1 cellular context compared by ENCODE assay signal in the genomic region with DNA sequence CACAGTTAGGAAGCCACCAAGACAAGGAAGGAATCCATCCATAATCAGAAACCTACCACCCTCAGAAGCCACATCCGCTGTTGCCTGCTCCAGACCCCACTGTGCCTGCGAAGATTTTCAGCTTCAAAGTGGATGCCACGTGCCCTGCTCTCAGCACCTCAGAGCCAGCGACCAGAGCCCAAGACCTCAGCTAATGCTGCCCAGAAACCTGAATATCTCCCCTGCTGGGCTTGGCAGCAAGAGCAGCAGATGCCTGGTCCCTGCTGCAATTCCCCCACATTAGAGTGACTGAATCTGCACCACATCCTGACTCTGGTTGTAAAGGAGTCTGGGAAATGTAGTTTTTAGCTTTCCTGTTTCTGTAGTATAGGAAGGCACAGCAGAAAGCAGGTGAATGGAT.
TF ChIP-seq lines count a peak whose summit lies in the region.

No MANE protein-coding gene starts in this region.

TF ChIP-seq in HEK293, 187 proteins besides CTCF, POLR2A, EP300 and RAD21 (continued from another document):
- TF ChIP-seq, protein P1, sequence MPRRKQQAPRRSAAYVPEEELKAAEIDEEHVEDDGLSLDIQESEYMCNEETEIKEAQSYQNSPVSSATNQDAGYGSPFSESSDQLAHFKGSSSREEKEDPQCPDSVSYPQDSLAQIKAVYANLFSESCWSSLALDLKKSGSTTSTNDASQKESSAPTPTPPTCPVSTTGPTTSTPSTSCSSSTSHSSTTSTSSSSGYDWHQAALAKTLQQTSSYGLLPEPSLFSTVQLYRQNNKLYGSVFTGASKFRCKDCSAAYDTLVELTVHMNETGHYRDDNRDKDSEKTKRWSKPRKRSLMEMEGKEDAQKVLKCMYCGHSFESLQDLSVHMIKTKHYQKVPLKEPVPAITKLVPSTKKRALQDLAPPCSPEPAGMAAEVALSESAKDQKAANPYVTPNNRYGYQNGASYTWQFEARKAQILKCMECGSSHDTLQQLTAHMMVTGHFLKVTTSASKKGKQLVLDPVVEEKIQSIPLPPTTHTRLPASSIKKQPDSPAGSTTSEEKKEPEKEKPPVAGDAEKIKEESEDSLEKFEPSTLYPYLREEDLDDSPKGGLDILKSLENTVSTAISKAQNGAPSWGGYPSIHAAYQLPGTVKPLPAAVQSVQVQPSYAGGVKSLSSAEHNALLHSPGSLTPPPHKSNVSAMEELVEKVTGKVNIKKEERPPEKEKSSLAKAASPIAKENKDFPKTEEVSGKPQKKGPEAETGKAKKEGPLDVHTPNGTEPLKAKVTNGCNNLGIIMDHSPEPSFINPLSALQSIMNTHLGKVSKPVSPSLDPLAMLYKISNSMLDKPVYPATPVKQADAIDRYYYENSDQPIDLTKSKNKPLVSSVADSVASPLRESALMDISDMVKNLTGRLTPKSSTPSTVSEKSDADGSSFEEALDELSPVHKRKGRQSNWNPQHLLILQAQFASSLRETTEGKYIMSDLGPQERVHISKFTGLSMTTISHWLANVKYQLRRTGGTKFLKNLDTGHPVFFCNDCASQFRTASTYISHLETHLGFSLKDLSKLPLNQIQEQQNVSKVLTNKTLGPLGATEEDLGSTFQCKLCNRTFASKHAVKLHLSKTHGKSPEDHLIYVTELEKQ (tag by site-specific recombination; IDR thresholded peaks at IDR 0.05; ENCODE audit: borderline replicate concordance): no peak
- TF ChIP-seq ZNF830 (tag by site-specific recombination; IDR thresholded peaks at IDR 0.05; ENCODE audit: low read depth): no peak
- no peak for TF ChIP-seq ZNF654 (tag by site-specific recombination; IDR thresholded peaks at IDR 0.05; ENCODE audit: low read depth)
- no peak for TF ChIP-seq ZNF549 (tag by site-specific recombination; IDR thresholded peaks at IDR 0.05)
- no peak for TF ChIP-seq ZNF621 (tag by site-specific recombination; IDR thresholded peaks at IDR 0.05)
- TF ChIP-seq MEIS1 (CRISPR knock-in tag; IDR thresholded peaks at IDR 0.05; ENCODE audit: borderline replicate concordance): no peak
- no peak for TF ChIP-seq ZNF426 (tag by site-specific recombination; IDR thresholded peaks at IDR 0.05)
- no peak for TF ChIP-seq BCL11A (tag by site-specific recombination; IDR thresholded peaks at IDR 0.05; ENCODE audit: low read depth)
- TF ChIP-seq ZFP69B (tag by site-specific recombination; IDR thresholded peaks at IDR 0.05): no peak
- no peak for TF ChIP-seq ZNF610 (tag by site-specific recombination; IDR thresholded peaks at IDR 0.05; ENCODE audit: borderline replicate concordance)
- no peak for TF ChIP-seq ZNF404 (tag by site-specific recombination; IDR thresholded peaks at IDR 0.05)
- TF ChIP-seq GLIS1 (tag by site-specific recombination; IDR thresholded peaks at IDR 0.05): peak; percentile 25; the same call in 1 of the 2 replicates
- TF ChIP-seq, protein P2, sequence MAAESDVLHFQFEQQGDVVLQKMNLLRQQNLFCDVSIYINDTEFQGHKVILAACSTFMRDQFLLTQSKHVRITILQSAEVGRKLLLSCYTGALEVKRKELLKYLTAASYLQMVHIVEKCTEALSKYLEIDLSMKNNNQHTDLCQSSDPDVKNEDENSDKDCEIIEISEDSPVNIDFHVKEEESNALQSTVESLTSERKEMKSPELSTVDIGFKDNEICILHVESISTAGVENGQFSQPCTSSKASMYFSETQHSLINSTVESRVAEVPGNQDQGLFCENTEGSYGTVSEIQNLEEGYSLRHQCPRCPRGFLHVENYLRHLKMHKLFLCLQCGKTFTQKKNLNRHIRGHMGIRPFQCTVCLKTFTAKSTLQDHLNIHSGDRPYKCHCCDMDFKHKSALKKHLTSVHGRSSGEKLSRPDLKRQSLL (tag by site-specific recombination; IDR thresholded peaks at IDR 0.05): no peak
- TF ChIP-seq ZNF548 (tag by site-specific recombination; IDR thresholded peaks at IDR 0.05): no peak
- TF ChIP-seq, protein P3, sequence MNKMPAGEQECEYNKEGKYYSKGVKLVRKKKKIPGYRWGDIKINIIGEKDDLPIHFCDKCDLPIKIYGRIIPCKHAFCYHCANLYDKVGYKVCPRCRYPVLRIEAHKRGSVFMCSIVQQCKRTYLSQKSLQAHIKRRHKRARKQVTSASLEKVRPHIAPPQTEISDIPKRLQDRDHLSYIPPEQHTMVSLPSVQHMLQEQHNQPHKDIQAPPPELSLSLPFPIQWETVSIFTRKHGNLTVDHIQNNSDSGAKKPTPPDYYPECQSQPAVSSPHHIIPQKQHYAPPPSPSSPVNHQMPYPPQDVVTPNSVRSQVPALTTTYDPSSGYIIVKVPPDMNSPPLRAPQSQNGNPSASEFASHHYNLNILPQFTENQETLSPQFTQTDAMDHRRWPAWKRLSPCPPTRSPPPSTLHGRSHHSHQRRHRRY (tag by site-specific recombination; IDR thresholded peaks at IDR 0.05): no peak
- no peak for TF ChIP-seq MYNN (tag by site-specific recombination; IDR thresholded peaks at IDR 0.05; ENCODE audit: borderline replicate concordance)
- peak; percentile 66 for TF ChIP-seq OSR2 (tag by site-specific recombination; IDR thresholded peaks at IDR 0.05)
- no peak for TF ChIP-seq ZNF596 (tag by site-specific recombination; IDR thresholded peaks at IDR 0.05)
- no peak for TF ChIP-seq ZFP37 (tag by site-specific recombination; IDR thresholded peaks at IDR 0.05)
- TF ChIP-seq GFI1B (tag by site-specific recombination; IDR thresholded peaks at IDR 0.05): no peak
- TF ChIP-seq ZBTB8A (tag by site-specific recombination; IDR thresholded peaks at IDR 0.05): no peak
- TF ChIP-seq ZNF10 (tag by site-specific recombination; IDR thresholded peaks at IDR 0.05): no peak
- TF ChIP-seq, protein P4, sequence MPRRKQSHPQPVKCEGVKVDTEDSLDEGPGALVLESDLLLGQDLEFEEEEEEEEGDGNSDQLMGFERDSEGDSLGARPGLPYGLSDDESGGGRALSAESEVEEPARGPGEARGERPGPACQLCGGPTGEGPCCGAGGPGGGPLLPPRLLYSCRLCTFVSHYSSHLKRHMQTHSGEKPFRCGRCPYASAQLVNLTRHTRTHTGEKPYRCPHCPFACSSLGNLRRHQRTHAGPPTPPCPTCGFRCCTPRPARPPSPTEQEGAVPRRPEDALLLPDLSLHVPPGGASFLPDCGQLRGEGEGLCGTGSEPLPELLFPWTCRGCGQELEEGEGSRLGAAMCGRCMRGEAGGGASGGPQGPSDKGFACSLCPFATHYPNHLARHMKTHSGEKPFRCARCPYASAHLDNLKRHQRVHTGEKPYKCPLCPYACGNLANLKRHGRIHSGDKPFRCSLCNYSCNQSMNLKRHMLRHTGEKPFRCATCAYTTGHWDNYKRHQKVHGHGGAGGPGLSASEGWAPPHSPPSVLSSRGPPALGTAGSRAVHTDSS (tag by site-specific recombination; IDR thresholded peaks at IDR 0.05): no peak
- peak; percentile 98 for TF ChIP-seq ZBTB20 (tag by site-specific recombination; IDR thresholded peaks at IDR 0.05)
- no peak for TF ChIP-seq KLF10 (tag by site-specific recombination; IDR thresholded peaks at IDR 0.05)
- no peak for TF ChIP-seq ZNF433 (tag by site-specific recombination; IDR thresholded peaks at IDR 0.05; ENCODE audit: low read depth)
- TF ChIP-seq ZNF266 (tag by site-specific recombination; IDR thresholded peaks at IDR 0.05; ENCODE audit: low read depth): no peak
- peak; percentile 80 for TF ChIP-seq ZNF335 (tag by site-specific recombination; conservative IDR thresholded peaks at IDR 0.05)
- TF ChIP-seq ZNF792 (tag by site-specific recombination; IDR thresholded peaks at IDR 0.05): no peak
- TF ChIP-seq ZNF76 (tag by site-specific recombination; IDR thresholded peaks at IDR 0.05; ENCODE audit: borderline replicate concordance, low read depth): peak; percentile 35; the same call in 1 of the 2 replicates
- TF ChIP-seq ZNF274 (IDR thresholded peaks at IDR 0.05; ENCODE audit: low read length): no peak
- TF ChIP-seq ZNF274 (tag by site-specific recombination; IDR thresholded peaks at IDR 0.05; ENCODE audit: borderline replicate concordance): no peak
- TF ChIP-seq TRIM28 (IDR thresholded peaks at IDR 0.05; ENCODE audit: borderline replicate concordance, low read length): no peak
- no peak for TF ChIP-seq HOXD13 (CRISPR knock-in tag; IDR thresholded peaks at IDR 0.05; ENCODE audit: borderline replicate concordance)
- no peak for TF ChIP-seq ZNF768 (tag by site-specific recombination; IDR thresholded peaks at IDR 0.05)
- no peak for TF ChIP-seq ZNF776 (tag by site-specific recombination; IDR thresholded peaks at IDR 0.05; ENCODE audit: borderline replicate concordance)
- TF ChIP-seq, protein P5, sequence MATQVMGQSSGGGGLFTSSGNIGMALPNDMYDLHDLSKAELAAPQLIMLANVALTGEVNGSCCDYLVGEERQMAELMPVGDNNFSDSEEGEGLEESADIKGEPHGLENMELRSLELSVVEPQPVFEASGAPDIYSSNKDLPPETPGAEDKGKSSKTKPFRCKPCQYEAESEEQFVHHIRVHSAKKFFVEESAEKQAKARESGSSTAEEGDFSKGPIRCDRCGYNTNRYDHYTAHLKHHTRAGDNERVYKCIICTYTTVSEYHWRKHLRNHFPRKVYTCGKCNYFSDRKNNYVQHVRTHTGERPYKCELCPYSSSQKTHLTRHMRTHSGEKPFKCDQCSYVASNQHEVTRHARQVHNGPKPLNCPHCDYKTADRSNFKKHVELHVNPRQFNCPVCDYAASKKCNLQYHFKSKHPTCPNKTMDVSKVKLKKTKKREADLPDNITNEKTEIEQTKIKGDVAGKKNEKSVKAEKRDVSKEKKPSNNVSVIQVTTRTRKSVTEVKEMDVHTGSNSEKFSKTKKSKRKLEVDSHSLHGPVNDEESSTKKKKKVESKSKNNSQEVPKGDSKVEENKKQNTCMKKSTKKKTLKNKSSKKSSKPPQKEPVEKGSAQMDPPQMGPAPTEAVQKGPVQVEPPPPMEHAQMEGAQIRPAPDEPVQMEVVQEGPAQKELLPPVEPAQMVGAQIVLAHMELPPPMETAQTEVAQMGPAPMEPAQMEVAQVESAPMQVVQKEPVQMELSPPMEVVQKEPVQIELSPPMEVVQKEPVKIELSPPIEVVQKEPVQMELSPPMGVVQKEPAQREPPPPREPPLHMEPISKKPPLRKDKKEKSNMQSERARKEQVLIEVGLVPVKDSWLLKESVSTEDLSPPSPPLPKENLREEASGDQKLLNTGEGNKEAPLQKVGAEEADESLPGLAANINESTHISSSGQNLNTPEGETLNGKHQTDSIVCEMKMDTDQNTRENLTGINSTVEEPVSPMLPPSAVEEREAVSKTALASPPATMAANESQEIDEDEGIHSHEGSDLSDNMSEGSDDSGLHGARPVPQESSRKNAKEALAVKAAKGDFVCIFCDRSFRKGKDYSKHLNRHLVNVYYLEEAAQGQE (tag by site-specific recombination; IDR thresholded peaks at IDR 0.05): no peak
- TF ChIP-seq GLI4 (tag by site-specific recombination; IDR thresholded peaks at IDR 0.05): no peak
- TF ChIP-seq, protein P6, sequence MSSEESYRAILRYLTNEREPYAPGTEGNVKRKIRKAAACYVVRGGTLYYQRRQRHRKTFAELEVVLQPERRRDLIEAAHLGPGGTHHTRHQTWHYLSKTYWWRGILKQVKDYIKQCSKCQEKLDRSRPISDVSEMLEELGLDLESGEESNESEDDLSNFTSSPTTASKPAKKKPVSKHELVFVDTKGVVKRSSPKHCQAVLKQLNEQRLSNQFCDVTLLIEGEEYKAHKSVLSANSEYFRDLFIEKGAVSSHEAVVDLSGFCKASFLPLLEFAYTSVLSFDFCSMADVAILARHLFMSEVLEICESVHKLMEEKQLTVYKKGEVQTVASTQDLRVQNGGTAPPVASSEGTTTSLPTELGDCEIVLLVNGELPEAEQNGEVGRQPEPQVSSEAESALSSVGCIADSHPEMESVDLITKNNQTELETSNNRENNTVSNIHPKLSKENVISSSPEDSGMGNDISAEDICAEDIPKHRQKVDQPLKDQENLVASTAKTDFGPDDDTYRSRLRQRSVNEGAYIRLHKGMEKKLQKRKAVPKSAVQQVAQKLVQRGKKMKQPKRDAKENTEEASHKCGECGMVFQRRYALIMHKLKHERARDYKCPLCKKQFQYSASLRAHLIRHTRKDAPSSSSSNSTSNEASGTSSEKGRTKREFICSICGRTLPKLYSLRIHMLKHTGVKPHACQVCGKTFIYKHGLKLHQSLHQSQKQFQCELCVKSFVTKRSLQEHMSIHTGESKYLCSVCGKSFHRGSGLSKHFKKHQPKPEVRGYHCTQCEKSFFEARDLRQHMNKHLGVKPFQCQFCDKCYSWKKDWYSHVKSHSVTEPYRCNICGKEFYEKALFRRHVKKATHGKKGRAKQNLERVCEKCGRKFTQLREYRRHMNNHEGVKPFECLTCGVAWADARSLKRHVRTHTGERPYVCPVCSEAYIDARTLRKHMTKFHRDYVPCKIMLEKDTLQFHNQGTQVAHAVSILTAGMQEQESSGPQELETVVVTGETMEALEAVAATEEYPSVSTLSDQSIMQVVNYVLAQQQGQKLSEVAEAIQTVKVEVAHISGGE (tag by site-specific recombination; conservative IDR thresholded peaks at IDR 0.05; ENCODE audit: low read depth): no peak
- no peak for TF ChIP-seq ZNF571 (tag by site-specific recombination; IDR thresholded peaks at IDR 0.05)
- TF ChIP-seq, protein P7, sequence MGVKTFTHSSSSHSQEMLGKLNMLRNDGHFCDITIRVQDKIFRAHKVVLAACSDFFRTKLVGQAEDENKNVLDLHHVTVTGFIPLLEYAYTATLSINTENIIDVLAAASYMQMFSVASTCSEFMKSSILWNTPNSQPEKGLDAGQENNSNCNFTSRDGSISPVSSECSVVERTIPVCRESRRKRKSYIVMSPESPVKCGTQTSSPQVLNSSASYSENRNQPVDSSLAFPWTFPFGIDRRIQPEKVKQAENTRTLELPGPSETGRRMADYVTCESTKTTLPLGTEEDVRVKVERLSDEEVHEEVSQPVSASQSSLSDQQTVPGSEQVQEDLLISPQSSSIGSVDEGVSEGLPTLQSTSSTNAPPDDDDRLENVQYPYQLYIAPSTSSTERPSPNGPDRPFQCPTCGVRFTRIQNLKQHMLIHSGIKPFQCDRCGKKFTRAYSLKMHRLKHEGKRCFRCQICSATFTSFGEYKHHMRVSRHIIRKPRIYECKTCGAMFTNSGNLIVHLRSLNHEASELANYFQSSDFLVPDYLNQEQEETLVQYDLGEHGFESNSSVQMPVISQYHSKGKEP (tag by site-specific recombination; IDR thresholded peaks at IDR 0.05): peak; percentile 84
- TF ChIP-seq ZBTB1 (tag by site-specific recombination; IDR thresholded peaks at IDR 0.05): no peak
- peak; percentile 56 for TF ChIP-seq ZIC2 (tag by site-specific recombination; IDR thresholded peaks at IDR 0.05)
